Comparison of ENCODE assay signal across 23 cellular contexts in the genomic region with DNA sequence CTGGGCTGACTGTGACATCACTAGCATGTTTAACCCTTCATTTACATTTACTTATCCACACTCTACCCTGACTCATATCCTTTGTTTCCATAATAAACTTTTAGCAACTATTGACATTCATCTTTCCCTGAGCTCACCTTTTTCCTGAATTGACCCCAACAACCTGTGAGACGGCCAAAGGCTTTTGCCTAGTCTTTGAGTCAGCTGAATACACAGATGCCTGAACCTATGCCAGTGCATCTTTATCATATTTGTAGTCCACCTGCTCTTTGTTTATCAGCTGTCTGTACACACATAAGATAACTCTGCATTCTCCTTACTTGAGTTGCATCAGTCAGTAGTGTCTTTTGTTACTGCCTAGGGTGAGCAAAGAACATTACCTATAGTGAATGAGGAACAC.
A peak's percentile ranks its signal among the peaks of the same experiment; 100 is the strongest.
DNase-seq lines count a peak whose midpoint lies in the region; ATAC-seq, FAIRE-seq and TF ChIP-seq lines count a peak whose summit lies in the region.
"Had no signal": no experiment of that assay in that cellular context is flagged by ENCODE, and none has a peak within 500 bp of the region (broad histone marks: within the 10 kb centered on the region; RNA-seq: fewer than 3 reads in every experiment).

No MANE protein-coding gene starts in this region.

- H3K9ac ChIP-seq in PC-3 (ENCODE audit: low read length) = no peak overlapping the region

- CTCF ChIA-PET in PC-3 (lab: Charles Lee) = no interaction called here

- FAIRE-seq in bronchial epithelial cell (lab: Jason Lieb, UNC) = no peak
- FAIRE-seq: D721Med, G401.6, GM12878 had no signal

- H4K20me1 ChIP-seq in PC-3 (ENCODE audit: low read length) = no peaks in the 10 kb centered on the region

- no peaks in the 10 kb centered on the region for H3K79me2 ChIP-seq in PC-3 (ENCODE audit: low read length)

- H3K36me3 Mint-ChIP-seq in nephron (ENCODE audit: low read depth) = no peaks in the 10 kb centered on the region

- no peaks in the 10 kb centered on the region for H3K9me2 ChIP-seq in PC-3 (replicated peaks; ENCODE audit: low read length)

- BruUV-seq in PC-3 (replicated peaks; lab: Mats Ljungman, UMichigan) = no TSS peak

- peaks cover 23% of the 10 kb centered on the region for H3K4me1 ChIP-seq in PC-3 (ENCODE audit: insufficient read depth, low read length)
- H3K4me1 ChIP-seq: HAP-1 had no signal

- no peaks in the 10 kb centered on the region for H3K27me3 ChIP-seq in PC-3 (ENCODE audit: low read length)
- no peaks in the 10 kb centered on the region for H3K27me3 ChIP-seq in bronchial epithelial cell (ENCODE audit: control insufficient read depth, insufficient read depth, low read length)
- H3K27me3 ChIP-seq: MG63 had no signal

- H3K36me3 ChIP-seq in PC-3 (ENCODE audit: low read depth, low read length) = no peaks in the 10 kb centered on the region
- H3K36me3 ChIP-seq in bronchial epithelial cell (ENCODE audit: control insufficient read depth, insufficient read depth, low read length) = no peaks in the 10 kb centered on the region
- H3K36me3 ChIP-seq: HAP-1, MG63 had no signal

- peaks cover 3% of the 10 kb centered on the region for H3F3A ChIP-seq in PC-3 (ENCODE audit: low read length, unreplicated experiment)

- H3K4me3 ChIP-seq in PC-3 (ENCODE audit: low read length) (no peak overlapping the region), bronchial epithelial cell (ENCODE audit: low read depth, low read length) (no peak overlapping the region)
- H3K4me3 ChIP-seq: GM12878, HAP-1, MG63, SK-N-MC had no signal

- H2AFZ ChIP-seq in PC-3 (ENCODE audit: low read length) = no peak overlapping the region

- H3K4me3 Mint-ChIP-seq in nephron = no peak overlapping the region
- H3K4me3 Mint-ChIP-seq: HFFc6 had no signal

- H3K4me2 ChIP-seq in PC-3 (ENCODE audit: low read length) = no peak overlapping the region

- H3K4me1 Mint-ChIP-seq in nephron = peaks cover 27% of the 10 kb centered on the region

- POLR2A ChIA-PET in PC-3 (lab: Charles Lee; ENCODE audit: unreplicated experiment) = interaction anchor here (0.9 kb wide), 1 partner anchor 279 kb away, joined by 8 read pairs; no protein-coding TSS in a partner anchor

- 0 out of 2 replicates have a peak overlapping the region, but pooled peaks have one; percentile 61 for H3K27ac ChIP-seq in PC-3 (ENCODE audit: low read length)
- H3K27ac ChIP-seq: 22Rv1, SK-N-MC had no signal

- peak; percentile 71 for ATAC-seq in PC-3
- ATAC-seq in HG02973 (IDR thresholded peaks at IDR 0.05; ENCODE audit: unreplicated experiment) = no peak
- ATAC-seq in HG03039 (IDR thresholded peaks at IDR 0.05; ENCODE audit: unreplicated experiment) = no peak
- ATAC-seq: GM12878 had no signal

- peaks cover 7% of the 10 kb centered on the region for H3K9me3 Mint-ChIP-seq in nephron
- H3K9me3 Mint-ChIP-seq: HFFc6 had no signal

- H3K27me3 Mint-ChIP-seq in nephron (ENCODE audit: low read depth) = no peaks in the 10 kb centered on the region

- H3K9me3 ChIP-seq in PC-3 (ENCODE audit: low read length) = no peaks in the 10 kb centered on the region
- H3K9me3 ChIP-seq: HAP-1 had no signal

- DNase-seq in NCI-H146 (lab: John Stamatoyannopoulos, UW) = peak; percentile 16
- DNase-seq in NCI-H146 treated with DMSO at 0.1 percent for 48 hours (lab: John Stamatoyannopoulos, UW; ENCODE audit: unreplicated experiment) = no peak
- DNase-seq in PC-3 = peak; percentile 86
- peak; percentile 79 for DNase-seq in bronchial epithelial cell (ENCODE audit: low read depth)
- DNase-seq in nucleus accumbens (lab: John Stamatoyannopoulos, UW) = no peak
- DNase-seq: ACHN, GOT3, HFFc6, KBM-7, MG63, NCI-H2081 treated with DMSO at 0.1 percent for 48 hours, NCI-H226, NCI-H510A, SIG-M5 had no signal

- TF ChIP-seq CTCF in PC-3 (conservative IDR thresholded peaks at IDR 0.05; ENCODE audit: low read depth, low read length) = no peak
- TF ChIP-seq CTCF in bronchial epithelial cell (IDR thresholded peaks at IDR 0.05; ENCODE audit: insufficient read depth, low read length, severe bottlenecking) = no peak
- TF ChIP-seq CTCF in nephron (IDR thresholded peaks at IDR 0.05; ENCODE audit: unreplicated experiment in 3 of 3) = no peak

- peak overlapping the region in 2 of 3 experiments; percentile 15 to 78 for H3K27ac Mint-ChIP-seq in nephron
- H3K27ac Mint-ChIP-seq: HFFc6 had no signal

- intact Hi-C loops in PC-3 (cut with micrococcal nuclease) = loop anchor here (10.0 kb wide), 2 partner anchors 141 to 369 kb away; no protein-coding TSS in a partner anchor

Comparison
In these comparisons a context has a peak if more than half of its experiments do, and no peak if none do; other contexts are left out.
1. DNase-seq: peak in NCI-H146 (single experiment), PC-3 (single experiment) and bronchial epithelial cell (single experiment); none in NCI-H146 treated with DMSO at 0.1 percent for 48 hours (single experiment) and nucleus accumbens (0 of 56).